11 cellular contexts compared by ENCODE assay signal in genomic region chr15:30956216-30956803, GRCh38. TPM values are rescaled to one million over a fixed set of nuclear protein-coding genes. Genes with fewer than 3 reads are reported as not detected.
DNase-seq lines count a peak whose midpoint lies in the region; ATAC-seq, FAIRE-seq and TF ChIP-seq lines count a peak whose summit lies in the region.
"Had no signal": no experiment of that assay in that cellular context is flagged by ENCODE, and none has a peak within 500 bp of the region (broad histone marks: within the 10 kb centered on the region; RNA-seq: fewer than 3 reads in every experiment).

No MANE protein-coding gene starts in this region.

- POLR2A ChIA-PET in A549 (lab: Yijun Ruan, JAX) = no interaction called here

- no peak for TF ChIP-seq CTCF in A549 (IDR thresholded peaks at IDR 0.05)
- no peak for TF ChIP-seq CTCF in HFFc6 (IDR thresholded peaks at IDR 0.05)
- TF ChIP-seq CTCF in kidney (IDR thresholded peaks at IDR 0.05; ENCODE audit: borderline replicate concordance, extremely low read depth, insufficient read depth) = no peak
- no peak for TF ChIP-seq CTCF in MM.1S (IDR thresholded peaks at IDR 0.05; ENCODE audit: low read length)

- intact Hi-C loops in kidney (cut with DNase I) = no loop called here

- TF ChIP-seq RAD21 in A549 (conservative IDR thresholded peaks at IDR 0.05 in 1 of 2, IDR thresholded peaks at IDR 0.05 in 1 of 2) = no peak

- H3K9ac ChIP-seq in kidney (ENCODE audit: low read length in 2 of 2) (no peak overlapping the region), MM.1S (ENCODE audit: low read length) (no peak overlapping the region)

- peak overlapping the region; percentile 30 for H3K27ac Mint-ChIP-seq in HFFc6
- peak overlapping the region; percentile 23 for H3K27ac Mint-ChIP-seq in activated naive CD8-positive, alpha-beta T cell treated with anti-CD3 and anti-CD28 coated beads, Interleukin-2, amount 50 U/mL, for 24 hours

- no peak for ATAC-seq in A549
- ATAC-seq in activated naive CD8-positive, alpha-beta T cell treated with anti-CD3 and anti-CD28 coated beads, Interleukin-2, amount 50 U/mL, for 24 hours = no peak

- H2AFZ ChIP-seq in MM.1S (ENCODE audit: low read length) = no peak overlapping the region

- no peaks in the 10 kb centered on the region for H3K9me3 Mint-ChIP-seq in HFFc6
- H3K9me3 Mint-ChIP-seq in activated naive CD8-positive, alpha-beta T cell treated with anti-CD3 and anti-CD28 coated beads, Interleukin-2, amount 50 U/mL, for 24 hours = no peaks in the 10 kb centered on the region

- H3K4me1 Mint-ChIP-seq in HFFc6 (ENCODE audit: low read depth) = peaks cover 64% of the 10 kb centered on the region
- peaks cover 12% of the 10 kb centered on the region for H3K4me1 Mint-ChIP-seq in activated naive CD8-positive, alpha-beta T cell treated with anti-CD3 and anti-CD28 coated beads, Interleukin-2, amount 50 U/mL, for 24 hours

- no peaks in the 10 kb centered on the region for H4K20me1 ChIP-seq in MM.1S (ENCODE audit: insufficient read depth, low read length)

- no peaks in the 10 kb centered on the region for H3K27me3 ChIP-seq in MM.1S (replicated peaks; ENCODE audit: insufficient read depth, low read length)
- H3K27me3 ChIP-seq: ovary had no signal

- H3K9me3 ChIP-seq in A549 (no peaks in the 10 kb centered on the region), kidney (ENCODE audit: control insufficient read depth in 1 of 2, low read length in 2 of 2) (no peaks in the 10 kb centered on the region), MM.1S (replicated peaks; ENCODE audit: insufficient read depth, low read length) (no peaks in the 10 kb centered on the region)
- H3K9me3 ChIP-seq: ovary had no signal

- peaks cover 65% of the 10 kb centered on the region for H3K36me3 Mint-ChIP-seq in HFFc6 (ENCODE audit: low read depth)
- H3K36me3 Mint-ChIP-seq in activated naive CD8-positive, alpha-beta T cell treated with anti-CD3 and anti-CD28 coated beads, Interleukin-2, amount 50 U/mL, for 24 hours (ENCODE audit: low read depth) = peaks cover 45% of the 10 kb centered on the region

- H3K4me3 Mint-ChIP-seq in HFFc6 = peak overlapping the region; percentile 6; the same call in 1 of the 2 replicates
- H3K4me3 Mint-ChIP-seq in activated naive CD8-positive, alpha-beta T cell treated with anti-CD3 and anti-CD28 coated beads, Interleukin-2, amount 50 U/mL, for 24 hours = no peak overlapping the region

- peaks cover 38% of the 10 kb centered on the region for H3K4me1 ChIP-seq in A549
- no peaks in the 10 kb centered on the region for H3K4me1 ChIP-seq in kidney (ENCODE audit: control insufficient read depth in 1 of 2, insufficient read depth in 1 of 2, low read depth in 1 of 2, low read length in 2 of 2)
- H3K4me1 ChIP-seq in MM.1S (ENCODE audit: low read length) = no peaks in the 10 kb centered on the region

- H3K36me3 ChIP-seq in kidney (ENCODE audit: control insufficient read depth in 1 of 2, insufficient read depth in 2 of 2, low read length in 2 of 2) (peaks cover 37 to 63% of the 10 kb centered on the region in 2 donors), MM.1S (replicated peaks; ENCODE audit: insufficient read depth, low read length) (peaks cover 46% of the 10 kb centered on the region)
- H3K36me3 ChIP-seq: ovary had no signal

- H3F3A ChIP-seq in MM.1S (ENCODE audit: insufficient read depth, low read length) = no peaks in the 10 kb centered on the region

- FAIRE-seq in A549 (lab: Jason Lieb, UNC) (no peak), kidney (lab: Jason Lieb, UNC) (no peak)

- H3K27me3 Mint-ChIP-seq in HFFc6 (ENCODE audit: insufficient read depth) = no peaks in the 10 kb centered on the region; the same call in 1 of the 2 replicates
- H3K27me3 Mint-ChIP-seq in activated naive CD8-positive, alpha-beta T cell treated with anti-CD3 and anti-CD28 coated beads, Interleukin-2, amount 50 U/mL, for 24 hours = no peaks in the 10 kb centered on the region

- CTCF ChIA-PET in A549 (lab: Yijun Ruan, JAX) = interaction anchor here (0.9 kb wide), 1 partner anchor 51 kb away, joined by 3 read pairs; no protein-coding TSS in a partner anchor

- peak in 1 of 2 experiments; percentile 20; a peak in 1 of 5 replicates for TF ChIP-seq EP300 in A549 (IDR thresholded peaks at IDR 0.05)

- DNase-seq in A549 (ENCODE audit: low read depth in 1 of 2, low spot score in 1 of 2) (peak in 1 of 2 experiments; percentile 45), HFFc6 (no peak), kidney (no peak), NCI-H2081 treated with DMSO at 0.1 percent for 48 hours (lab: John Stamatoyannopoulos, UW) (no peak), activated gamma-delta T cell (lab: John Stamatoyannopoulos, UW) (no peak), MM.1S (no peak), DMS 273 (lab: John Stamatoyannopoulos, UW; ENCODE audit: unreplicated experiment) (no peak)
- DNase-seq in activated naive CD8-positive, alpha-beta T cell treated with anti-CD3 and anti-CD28 coated beads, Interleukin-2, amount 50 U/mL, for 24 hours = no peak
- DNase-seq: ovary; SHP77; stimulated activated CD4-positive, alpha-beta T cell treated with anti-CD3 and anti-CD28 coated beads, Interleukin-15, amount 100 ng/mL, for 24 hours had no signal

- TF ChIP-seq POLR2A in A549 (IDR thresholded peaks at IDR 0.05; ENCODE audit: low read length) = no peak

- H3K9me2 ChIP-seq in MM.1S (replicated peaks; ENCODE audit: insufficient read depth, low read length) = no peaks in the 10 kb centered on the region

- H3K4me2 ChIP-seq in A549 (peak overlapping the region; percentile 19; the same call in 2 of the 3 replicates), MM.1S (ENCODE audit: low read depth, low read length) (no peak overlapping the region)

- no peak overlapping the region for H3K4me3 ChIP-seq in A549
- H3K4me3 ChIP-seq in kidney (ENCODE audit: low read length in 2 of 2) = no peak overlapping the region
- no peak overlapping the region for H3K4me3 ChIP-seq in MM.1S (ENCODE audit: low read length)
- H3K4me3 ChIP-seq: ovary had no signal

- H3K79me2 ChIP-seq in MM.1S (ENCODE audit: low read length) = peaks cover 47% of the 10 kb centered on the region

- H3K27ac ChIP-seq in A549 (peak overlapping the region in 1 of 2 experiments; percentile 43; a peak in 2 of 6 replicates), kidney (ENCODE audit: low read depth in 2 of 2, low read length in 2 of 2) (peak overlapping the region; percentile 23 to 33), MM.1S (ENCODE audit: low read length) (no peak overlapping the region)
- H3K27ac ChIP-seq: ovary had no signal

- 69% methylated on average over 3 of the region's 3 CpGs for WGBS in A549 (ENCODE audit: missing lambda C conversion rate)

TF ChIP-seq in A549, 52 proteins besides CTCF, POLR2A, EP300 and RAD21:
- no peak for TF ChIP-seq CBX8 (IDR thresholded peaks at IDR 0.05)
- no peak for TF ChIP-seq HEYL (CRISPR knock-in tag; IDR thresholded peaks at IDR 0.05)
- peak in 1 of 2 experiments; percentile 41; a peak in 2 of 4 replicates for TF ChIP-seq CEBPB (IDR thresholded peaks at IDR 0.05)
- peak; percentile 52 for TF ChIP-seq GATA3 (IDR thresholded peaks at IDR 0.05; ENCODE audit: borderline replicate concordance)
- TF ChIP-seq ZSCAN20 (CRISPR knock-in tag; IDR thresholded peaks at IDR 0.05) = no peak

RNA-seq across cellular contexts. Expression of gene MTMR10, which starts 35.1 kb away (rescaled TPM):
- polyA plus RNA-seq in A549 (2011; rRNA removed) (19.3 and 23.1 TPM in 2 replicates), A549 (2017; fragmentation: RNase III; extraction: RNeasy Plus Mini Kit Qiagen cat#74134 plus additional on column Dnase treatment) (11.5 to 11.9 TPM (median 11.6 TPM) in 3 replicates), kidney (ENCODE audit: insufficient read depth, low read depth, low replicate concordance) (26.2 TPM)
- 4.1 and 5.1 TPM in 2 replicates for polyA plus RNA-seq in A549 (2012; cell fraction: cytosol; rRNA removed)
- 3.7 and 5.8 TPM in 2 replicates for polyA plus RNA-seq in A549 (2012; cell fraction: nucleus; rRNA removed)
- polyA minus RNA-seq in A549 (2011; rRNA and poly(A)+ RNA removed) = 12.2 and 13.2 TPM in 2 replicates
- total RNA-seq in HFFc6 (2021; fragmentation: NEBNext Ultra II Directional; extraction: Animal tissue kit (Norgen Biotek cat#: 25700)) = 10 to 100 TPM; 25.4 to 44.5 (median 41.5) TPM
- 70.4 TPM for total RNA-seq in kidney

RNA-seq across cellular contexts. Expression of gene FAN1, which starts 52.6 kb away (rescaled TPM):
- polyA plus RNA-seq in A549 (2011; rRNA removed) (22.1 and 22.2 TPM in 2 replicates), A549 (2017; fragmentation: RNase III; extraction: RNeasy Plus Mini Kit Qiagen cat#74134 plus additional on column Dnase treatment) (17.4 to 18.2 TPM (median 17.4 TPM) in 3 replicates), kidney (ENCODE audit: insufficient read depth, low read depth, low replicate concordance) (11.4 TPM)
- 5.2 and 6.2 TPM in 2 replicates for polyA plus RNA-seq in A549 (2012; cell fraction: cytosol; rRNA removed)
- 15.7 and 20.4 TPM in 2 replicates for polyA plus RNA-seq in A549 (2012; cell fraction: nucleus; rRNA removed)
- 8.1 and 11.1 TPM in 2 replicates for polyA minus RNA-seq in A549 (2011; rRNA and poly(A)+ RNA removed)
- 10 to 100 TPM; 13.3 to 17.2 (median 14.5) TPM for total RNA-seq in HFFc6 (2021; fragmentation: NEBNext Ultra II Directional; extraction: Animal tissue kit (Norgen Biotek cat#: 25700))
- total RNA-seq in kidney = 23.7 TPM
